15 cellular contexts compared by ENCODE assay signal in genomic region chr2:88809216-88809615, GRCh38.
"Had no signal": no experiment of that assay in that cellular context is flagged by ENCODE, and none has a peak within 500 bp of the region (broad histone marks: within the 10 kb centered on the region; RNA-seq: fewer than 3 reads in every experiment).

No MANE protein-coding gene starts in this region.

- H3K27ac ChIP-seq: SJSA1, SK-N-MC had no signal

- H3K36me3 ChIP-seq: SJSA1 had no signal

- H3K27me3 ChIP-seq: SJSA1 had no signal

- H3K4me1 ChIP-seq: SJSA1 had no signal

- H3K9me3 ChIP-seq: SJSA1 had no signal

- H3K4me3 ChIP-seq: SJSA1, SK-N-MC had no signal

- DNase-seq: IMR-90, Kasumi-1, KG1, MM.1S, NCI-H1436 treated with DMSO at 0.1 percent for 48 hours, NCI-H1694, NCI-H187 treated with DMSO at 0.1 percent for 48 hours, NCI-H2171 treated with DMSO at 0.1 percent for 48 hours, NCI-H446 treated with DMSO at 0.1 percent for 48 hours, NCI-H82, Right ventricle myocardium superior, RPMI8226, SIG-M5 had no signal
